Comparison of ENCODE assay signal across 15 cellular contexts in genomic region chr2:196143641-196144236, GRCh38. TPM values are rescaled to one million over a fixed set of nuclear protein-coding genes. Genes with fewer than 3 reads are reported as not detected.
A peak's percentile ranks its signal among the peaks of the same experiment; 100 is the strongest.
DNase-seq lines count a peak whose midpoint lies in the region; ATAC-seq and TF ChIP-seq lines count a peak whose summit lies in the region.
"Had no signal": no experiment of that assay in that cellular context is flagged by ENCODE, and none has a peak within 500 bp of the region (broad histone marks: within the 10 kb centered on the region; RNA-seq: fewer than 3 reads in every experiment).

No MANE protein-coding gene starts in this region.

- no peak for DNase-seq in activated naive CD4-positive, alpha-beta T cell treated with anti-CD3 and anti-CD28 coated beads for 36 hours
- no peak for DNase-seq in activated naive CD4-positive, alpha-beta T cell treated with Interleukin-2 at 50 U/mL for 16 hours
- DNase-seq in activated CD4-positive, alpha-beta memory T cell treated with anti-CD3 and anti-CD28 coated beads for 36 hours = no peak
- DNase-seq in fibroblast of lung (ENCODE audit: low read depth in 2 of 2) = peak; percentile 43 to 74
- DNase-seq in epidermal melanocyte (ENCODE audit: insufficient read length, low spot score) = no peak
- DNase-seq: AML-193, aorta, GDM1, heart right ventricle, NCI-H1930 had no signal

- peaks cover 70% of the 10 kb centered on the region for H3K4me1 Mint-ChIP-seq in activated naive CD4-positive, alpha-beta T cell treated with anti-CD3 and anti-CD28 coated beads for 36 hours (ENCODE audit: low read depth)
- H3K4me1 Mint-ChIP-seq in activated CD4-positive, alpha-beta memory T cell treated with anti-CD3 and anti-CD28 coated beads for 36 hours (ENCODE audit: low read depth) = peaks cover 59% of the 10 kb centered on the region
- peaks cover 89% of the 10 kb centered on the region for H3K4me1 Mint-ChIP-seq in stimulated activated naive CD8-positive, alpha-beta T cell treated with anti-CD3 and anti-CD28 coated beads, Interleukin-15, Interleukin-2, amounts not matched to agents 100 ng/mL and 50 ng/mL, for 24 hours (ENCODE audit: low read depth)

- no peak overlapping the region for H3K27ac ChIP-seq in fibroblast of lung (ENCODE audit: insufficient read depth, low read length)
- H3K27ac ChIP-seq: heart right ventricle, SK-N-MC had no signal

- no peak overlapping the region for H3K4me3 ChIP-seq in fibroblast of lung (replicated peaks in 1 of 4; ENCODE audit: control extremely low read depth in 1 of 4, insufficient read depth in 1 of 4, low read depth in 3 of 4, low read length in 4 of 4)
- H3K4me3 ChIP-seq: heart right ventricle, K562, SK-N-MC had no signal

- TF ChIP-seq CTCF in fibroblast of lung (conservative IDR thresholded peaks at IDR 0.05 in 1 of 2, IDR thresholded peaks at IDR 0.05 in 1 of 2; ENCODE audit: low read depth in 1 of 2, low read length in 2 of 2) = no peak

- H3K36me3 ChIP-seq in fibroblast of lung (ENCODE audit: control insufficient read depth, insufficient read depth, low read length) = peaks cover 6% of the 10 kb centered on the region

- peaks cover 77% of the 10 kb centered on the region for H3K36me3 Mint-ChIP-seq in activated naive CD4-positive, alpha-beta T cell treated with anti-CD3 and anti-CD28 coated beads for 36 hours (ENCODE audit: low read depth)
- peaks cover 68% of the 10 kb centered on the region for H3K36me3 Mint-ChIP-seq in activated CD4-positive, alpha-beta memory T cell treated with anti-CD3 and anti-CD28 coated beads for 36 hours
- peaks cover 91% of the 10 kb centered on the region for H3K36me3 Mint-ChIP-seq in stimulated activated naive CD8-positive, alpha-beta T cell treated with anti-CD3 and anti-CD28 coated beads, Interleukin-15, Interleukin-2, amounts not matched to agents 100 ng/mL and 50 ng/mL, for 24 hours (ENCODE audit: low read depth)

- no peak overlapping the region for H3K9ac ChIP-seq in fibroblast of lung (ENCODE audit: insufficient read depth, low read length)

- no peaks in the 10 kb centered on the region for H3K4me1 ChIP-seq in fibroblast of lung (ENCODE audit: control insufficient read depth, extremely low read depth, insufficient read depth, low read length)

- CTCF ChIA-PET in activated naive CD4-positive, alpha-beta T cell treated with anti-CD3 and anti-CD28 coated beads for 36 hours (lab: Charles Lee) = interaction anchor here (0.6 to 1.6 kb wide), 9 partner anchors 10 to 159 kb away, joined by 3 to 5 read pairs (median 3); no protein-coding TSS in a partner anchor
- CTCF ChIA-PET in activated CD4-positive, alpha-beta memory T cell treated with anti-CD3 and anti-CD28 coated beads for 36 hours (lab: Charles Lee) = interaction anchor here (0.6 to 2.3 kb wide), 11 partner anchors 9 to 193 kb away, joined by 3 to 17 read pairs (median 4); no protein-coding TSS in a partner anchor

- POLR2A ChIA-PET in activated CD4-positive, alpha-beta memory T cell treated with anti-CD3 and anti-CD28 coated beads for 36 hours (lab: Charles Lee) = interaction anchor here (0.6 to 1.8 kb wide), 10 partner anchors 10 to 137 kb away, joined by 3 to 7 read pairs (median 4); partner anchors contain the start of gene STK17B

- intact Hi-C loops in activated naive CD4-positive, alpha-beta T cell treated with anti-CD3 and anti-CD28 coated beads for 36 hours (cut with micrococcal nuclease) = loop anchor here (1.0 to 5.0 kb wide), 4 partner anchors 17 to 606 kb away; no protein-coding TSS in a partner anchor
- intact Hi-C loops in activated CD4-positive, alpha-beta memory T cell treated with anti-CD3 and anti-CD28 coated beads for 36 hours (cut with micrococcal nuclease) = no loop called here

- H3K9me3 Mint-ChIP-seq in activated naive CD4-positive, alpha-beta T cell treated with anti-CD3 and anti-CD28 coated beads for 36 hours = no peaks in the 10 kb centered on the region
- H3K9me3 Mint-ChIP-seq in activated CD4-positive, alpha-beta memory T cell treated with anti-CD3 and anti-CD28 coated beads for 36 hours = no peaks in the 10 kb centered on the region
- no peaks in the 10 kb centered on the region for H3K9me3 Mint-ChIP-seq in stimulated activated naive CD8-positive, alpha-beta T cell treated with anti-CD3 and anti-CD28 coated beads, Interleukin-15, Interleukin-2, amounts not matched to agents 100 ng/mL and 50 ng/mL, for 24 hours

- no peak overlapping the region for H2AFZ ChIP-seq in fibroblast of lung (ENCODE audit: low read length)

- no peak overlapping the region for H3K4me2 ChIP-seq in fibroblast of lung (ENCODE audit: extremely low read depth, insufficient read depth, low read length)

- no peaks in the 10 kb centered on the region for H3K27me3 Mint-ChIP-seq in activated naive CD4-positive, alpha-beta T cell treated with anti-CD3 and anti-CD28 coated beads for 36 hours (ENCODE audit: low read depth)
- H3K27me3 Mint-ChIP-seq in activated CD4-positive, alpha-beta memory T cell treated with anti-CD3 and anti-CD28 coated beads for 36 hours = no peaks in the 10 kb centered on the region
- no peaks in the 10 kb centered on the region for H3K27me3 Mint-ChIP-seq in stimulated activated naive CD8-positive, alpha-beta T cell treated with anti-CD3 and anti-CD28 coated beads, Interleukin-15, Interleukin-2, amounts not matched to agents 100 ng/mL and 50 ng/mL, for 24 hours

- no peaks in the 10 kb centered on the region for H3K9me3 ChIP-seq in fibroblast of lung (ENCODE audit: control insufficient read depth, insufficient read depth, low read depth, low read length)
- H3K9me3 ChIP-seq: heart right ventricle had no signal

- H3K4me3 Mint-ChIP-seq in activated naive CD4-positive, alpha-beta T cell treated with anti-CD3 and anti-CD28 coated beads for 36 hours = peak overlapping the region; percentile 29
- no peak overlapping the region for H3K4me3 Mint-ChIP-seq in activated CD4-positive, alpha-beta memory T cell treated with anti-CD3 and anti-CD28 coated beads for 36 hours
- H3K4me3 Mint-ChIP-seq in stimulated activated naive CD8-positive, alpha-beta T cell treated with anti-CD3 and anti-CD28 coated beads, Interleukin-15, Interleukin-2, amounts not matched to agents 100 ng/mL and 50 ng/mL, for 24 hours = peak overlapping the region; percentile 66

- H3K79me2 ChIP-seq in fibroblast of lung (ENCODE audit: control insufficient read depth, insufficient read depth, low read length) = no peaks in the 10 kb centered on the region

- peak overlapping the region; percentile 89 for H3K27ac Mint-ChIP-seq in activated naive CD4-positive, alpha-beta T cell treated with anti-CD3 and anti-CD28 coated beads for 36 hours
- peak overlapping the region; percentile 87 for H3K27ac Mint-ChIP-seq in activated CD4-positive, alpha-beta memory T cell treated with anti-CD3 and anti-CD28 coated beads for 36 hours
- H3K27ac Mint-ChIP-seq in stimulated activated naive CD8-positive, alpha-beta T cell treated with anti-CD3 and anti-CD28 coated beads, Interleukin-15, Interleukin-2, amounts not matched to agents 100 ng/mL and 50 ng/mL, for 24 hours = peak overlapping the region; percentile 75

- ATAC-seq in GM21423 (IDR thresholded peaks at IDR 0.05; ENCODE audit: unreplicated experiment) = no peak
- no peak for ATAC-seq in HG03097 (IDR thresholded peaks at IDR 0.05; ENCODE audit: low FRiP score, unreplicated experiment)
- ATAC-seq: heart right ventricle, K562 had no signal

- H4K20me1 ChIP-seq in fibroblast of lung (ENCODE audit: control insufficient read depth, extremely low read depth, insufficient read depth, low read length) = no peaks in the 10 kb centered on the region

- H3K27me3 ChIP-seq in fibroblast of lung (ENCODE audit: control insufficient read depth, insufficient read depth, low read length) = no peaks in the 10 kb centered on the region
- H3K27me3 ChIP-seq: heart right ventricle had no signal

RNA-seq across cellular contexts. Expression of gene STK17B, which starts 27.6 kb away (rescaled TPM):
- total RNA-seq in activated naive CD4-positive, alpha-beta T cell treated with anti-CD3 and anti-CD28 coated beads for 36 hours = 100 to 1,000 TPM; 141 to 143 TPM
- total RNA-seq in activated CD4-positive, alpha-beta memory T cell treated with anti-CD3 and anti-CD28 coated beads for 36 hours = 100 to 1,000 TPM; 175 to 176 TPM
- 17.2 and 43.1 TPM in 2 replicates for total RNA-seq in fibroblast of lung
- polyA plus RNA-seq in fibroblast of lung = 23.9 and 39.0 TPM in 2 replicates
- 12.1 and 18.3 TPM in 2 replicates for polyA plus RNA-seq in fibroblast of lung (2012)
- polyA minus RNA-seq in fibroblast of lung (ENCODE audit: low replicate concordance) = 3.9 and 4.0 TPM in 2 replicates

Comparison
In these comparisons a context has a peak if more than half of its experiments do, and no peak if none do; other contexts are left out.
1. DNase-seq: peak in fibroblast of lung (2 of 2); none in activated naive CD4-positive, alpha-beta T cell treated with anti-CD3 and anti-CD28 coated beads for 36 hours (single experiment), activated naive CD4-positive, alpha-beta T cell treated with Interleukin-2 at 50 U/mL for 16 hours (single experiment), activated CD4-positive, alpha-beta memory T cell treated with anti-CD3 and anti-CD28 coated beads for 36 hours (single experiment) and epidermal melanocyte (single experiment).
2. Peak in every context shown above with its lines, with median percentiles within 50 percentile points of each other: H3K27ac Mint-ChIP-seq.